Comparison of ENCODE assay signal across 2 cellular contexts in the genomic region with DNA sequence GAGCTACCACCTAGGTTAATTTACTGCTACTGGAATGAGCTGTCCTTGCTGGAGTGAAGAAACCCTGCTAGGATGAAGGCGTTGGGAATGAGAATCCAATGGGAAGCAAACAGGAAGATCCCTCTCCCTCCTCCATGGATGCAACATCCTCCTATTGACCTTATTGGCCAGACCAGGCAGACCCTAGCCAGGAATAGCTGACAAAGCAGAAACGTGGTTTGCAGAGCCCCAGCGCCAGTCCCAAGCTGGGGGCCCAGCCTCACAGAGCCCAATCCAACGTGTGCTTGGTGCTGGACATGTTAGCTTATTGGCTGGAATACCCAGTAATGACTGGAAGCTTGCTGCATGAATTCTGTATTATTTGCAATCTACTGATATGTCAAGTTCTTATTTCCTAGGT.
TF ChIP-seq lines count a peak whose summit lies in the region.

No MANE protein-coding gene starts in this region.

TF ChIP-seq in HepG2, 621 proteins besides CTCF, POLR2A, EP300 and RAD21 (continued from another document):
- TF ChIP-seq ZNF34 (CRISPR knock-in tag; IDR thresholded peaks at IDR 0.05; ENCODE audit: borderline replicate concordance) (no peak), NBN (conservative IDR thresholded peaks at IDR 0.05) (no peak), MIER2 (CRISPR knock-in tag; IDR thresholded peaks at IDR 0.05) (no peak), MAFK (conservative IDR thresholded peaks at IDR 0.05 in 1 of 2, IDR thresholded peaks at IDR 0.05 in 1 of 2; ENCODE audit: low read length in 2 of 2) (peak; percentile 65 to 84), ZNF83 (CRISPR knock-in tag; IDR thresholded peaks at IDR 0.05; ENCODE audit: borderline replicate concordance) (no peak), ZNF670 (CRISPR knock-in tag; IDR thresholded peaks at IDR 0.05; ENCODE audit: borderline replicate concordance) (no peak), ZBTB20 (CRISPR knock-in tag; IDR thresholded peaks at IDR 0.05; ENCODE audit: borderline replicate concordance, low read depth) (no peak), CAMTA2 (CRISPR knock-in tag; IDR thresholded peaks at IDR 0.05; ENCODE audit: borderline replicate concordance) (no peak), MAFF (IDR thresholded peaks at IDR 0.05; ENCODE audit: low read depth, low read length) (peak; percentile 74), HMG20B (CRISPR knock-in tag; conservative IDR thresholded peaks at IDR 0.05) (no peak), SMAD3 (CRISPR knock-in tag; IDR thresholded peaks at IDR 0.05) (no peak)
- TF ChIP-seq, protein P1, sequence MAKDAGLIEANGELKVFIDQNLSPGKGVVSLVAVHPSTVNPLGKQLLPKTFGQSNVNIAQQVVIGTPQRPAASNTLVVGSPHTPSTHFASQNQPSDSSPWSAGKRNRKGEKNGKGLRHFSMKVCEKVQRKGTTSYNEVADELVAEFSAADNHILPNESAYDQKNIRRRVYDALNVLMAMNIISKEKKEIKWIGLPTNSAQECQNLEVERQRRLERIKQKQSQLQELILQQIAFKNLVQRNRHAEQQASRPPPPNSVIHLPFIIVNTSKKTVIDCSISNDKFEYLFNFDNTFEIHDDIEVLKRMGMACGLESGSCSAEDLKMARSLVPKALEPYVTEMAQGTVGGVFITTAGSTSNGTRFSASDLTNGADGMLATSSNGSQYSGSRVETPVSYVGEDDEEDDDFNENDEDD (CRISPR knock-in tag; IDR thresholded peaks at IDR 0.05; ENCODE audit: borderline replicate concordance): no peak

TF ChIP-seq in K562, 482 proteins besides CTCF, POLR2A, EP300 and RAD21 (continued from another document):
- TF ChIP-seq MAFG (tag; conservative IDR thresholded peaks at IDR 0.05) (0 out of 2 replicates have a peak, but pooled peaks have one; percentile 17), ZNF316 (IDR thresholded peaks at IDR 0.05) (peak; percentile 30; the same call in 1 of the 2 replicates), PTRF (tag; IDR thresholded peaks at IDR 0.05) (no peak)
